ENCODE assay signal across 10 cellular contexts in genomic region chr2:46814160-46814559, GRCh38.
DNase-seq lines count a peak whose midpoint lies in the region; ATAC-seq and TF ChIP-seq lines count a peak whose summit lies in the region.
"Had no signal": no experiment of that assay in that cellular context is flagged by ENCODE, and none has a peak within 500 bp of the region (broad histone marks: within the 10 kb centered on the region; RNA-seq: fewer than 3 reads in every experiment).

No MANE protein-coding gene starts in this region.

- DNase-seq in EH (ENCODE audit: low read depth) (peak; percentile 95), astrocyte of the cerebellum (ENCODE audit: low read depth) (peak; percentile 81), left ventricle myocardium superior (peak; percentile 88), sciatic nerve (ENCODE audit: low spot score) (peak; percentile 82), COLO829 (ENCODE audit: low spot score) (no peak)
- DNase-seq: activated CD4-positive, alpha-beta memory T cell treated with anti-CD3 and anti-CD28 coated beads, Interleukin-2, amount 10 ng/mL, durations not matched to agents 7 days and 5 days; MM.1S had no signal

- TF ChIP-seq POLR2A in GM18505 (IDR thresholded peaks at IDR 0.05; ENCODE audit: borderline replicate concordance, extremely low read depth, insufficient read depth, insufficient read length) = no peak

- H3K4me3 ChIP-seq in astrocyte of the cerebellum (ENCODE audit: low read depth, low read length) = no peak overlapping the region

- intact Hi-C loops in left ventricle myocardium superior (cut with micrococcal nuclease) = loop anchor here (10.0 kb wide), 1 partner anchor 61 kb away; no protein-coding TSS in a partner anchor
- intact Hi-C loops in sciatic nerve (cut with DNase I) = no loop called here

- in situ Hi-C loops in astrocyte of the cerebellum (cut with HindIII; ENCODE audit: low sequenced_read_pairs) = no loop called here

- ATAC-seq in left ventricle myocardium superior (peak; percentile 74), sciatic nerve (peak; percentile 81), GM18505 (IDR thresholded peaks at IDR 0.05; ENCODE audit: unreplicated experiment) (no peak), HG03196 (IDR thresholded peaks at IDR 0.05; ENCODE audit: unreplicated experiment) (no peak), HG03045 (IDR thresholded peaks at IDR 0.05; ENCODE audit: unreplicated experiment) (no peak)

- TF ChIP-seq CTCF in astrocyte of the cerebellum (IDR thresholded peaks at IDR 0.05; ENCODE audit: low read depth, low read length, missing control alignments) = no peak

Comparison
In these comparisons a context has a peak if more than half of its experiments do, and no peak if none do; other contexts are left out.
1. ATAC-seq: peak in left ventricle myocardium superior (single experiment) and sciatic nerve (single experiment); none in GM18505 (single experiment), HG03196 (single experiment) and HG03045 (single experiment).